Comparison of ENCODE assay signal across 11 cellular contexts in genomic region chr14:105050551-105050897, GRCh38. TPM values are rescaled to one million over a fixed set of nuclear protein-coding genes. Genes with fewer than 3 reads are reported as not detected.
DNase-seq lines count a peak whose midpoint lies in the region; FAIRE-seq and TF ChIP-seq lines count a peak whose summit lies in the region.
"Had no signal": no experiment of that assay in that cellular context is flagged by ENCODE, and none has a peak within 500 bp of the region (broad histone marks: within the 10 kb centered on the region; RNA-seq: fewer than 3 reads in every experiment).

No MANE protein-coding gene starts in this region.

- H3K27me3 ChIP-seq in small intestine (ENCODE audit: control insufficient read depth in 2 of 2, insufficient read depth in 2 of 2, low read length in 2 of 2): no peaks in the 10 kb centered on the region
- H3K27me3 ChIP-seq in endodermal cell (ENCODE audit: control insufficient read depth, insufficient read depth, low read length, poor library complexity, severe bottlenecking): no peaks in the 10 kb centered on the region
- H3K27me3 ChIP-seq: vagina had no signal

- 5 to 56% (median 34%) methylated on average over 10 of the region's 10 CpGs for WGBS in small intestine, 3 donors
- WGBS in endodermal cell (ENCODE audit: insufficient coverage in 1 of 2, insufficient read length in 1 of 2), 2 experiments: 90 to 97% methylated on average over 8 to 10 of the region's 10 CpGs

- H3K4me1 Mint-ChIP-seq in endodermal cell: no peaks in the 10 kb centered on the region
- H3K4me1 Mint-ChIP-seq: nephron had no signal

- no peaks in the 10 kb centered on the region for H3K36me3 ChIP-seq in small intestine (ENCODE audit: control insufficient read depth in 2 of 2, insufficient read depth in 2 of 2, low read length in 2 of 2)
- H3K36me3 ChIP-seq in endodermal cell (ENCODE audit: control insufficient read depth, insufficient read depth, low read length): no peaks in the 10 kb centered on the region
- H3K36me3 ChIP-seq: vagina had no signal

- no peak for TF ChIP-seq CTCF in cardiac fibroblast (IDR thresholded peaks at IDR 0.05; ENCODE audit: low read depth, low read length)
- TF ChIP-seq CTCF in endodermal cell (conservative IDR thresholded peaks at IDR 0.05): no peak

- no peaks in the 10 kb centered on the region for H3K27me3 Mint-ChIP-seq in endodermal cell (ENCODE audit: insufficient read depth)

- H3K4me3 ChIP-seq in cardiac fibroblast (replicated peaks in 1 of 2; ENCODE audit: low read depth in 2 of 2, low read length in 2 of 2) (no peak overlapping the region), small intestine (ENCODE audit: low read depth in 1 of 2, low read length in 2 of 2) (no peak overlapping the region), endodermal cell (ENCODE audit: low read length) (no peak overlapping the region)
- H3K4me3 ChIP-seq: vagina had no signal

- H3K4me1 ChIP-seq in small intestine (ENCODE audit: control insufficient read depth in 2 of 2, insufficient read depth in 1 of 2, low read depth in 1 of 2, low read length in 1 of 2) (no peaks in the 10 kb centered on the region), endodermal cell (ENCODE audit: control insufficient read depth, insufficient read depth, low read length) (no peaks in the 10 kb centered on the region)
- H3K4me1 ChIP-seq: vagina had no signal

- H3K27ac ChIP-seq in small intestine (ENCODE audit: low read depth in 1 of 2, low read length in 1 of 2): no peak overlapping the region
- no peak overlapping the region for H3K27ac ChIP-seq in endodermal cell (ENCODE audit: low read depth, low read length)
- H3K27ac ChIP-seq: vagina had no signal

- no peak overlapping the region for H3K27ac Mint-ChIP-seq in endodermal cell
- H3K27ac Mint-ChIP-seq: nephron had no signal

- H3K9ac ChIP-seq in endodermal cell (ENCODE audit: extremely low read depth, low read length, poor library complexity, severe bottlenecking): no peak overlapping the region

- no peak overlapping the region for H3K4me3 Mint-ChIP-seq in endodermal cell
- H3K4me3 Mint-ChIP-seq: nephron had no signal

- FAIRE-seq in small intestine (lab: Jason Lieb, UNC) (no peak), GM12892 (lab: Jason Lieb, UNC) (no peak)

- H3K9me3 Mint-ChIP-seq in endodermal cell: no peaks in the 10 kb centered on the region
- H3K9me3 Mint-ChIP-seq: nephron had no signal

- H3K9me3 ChIP-seq in small intestine (ENCODE audit: control insufficient read depth, low read depth) (no peaks in the 10 kb centered on the region), endodermal cell (ENCODE audit: control insufficient read depth, low read length) (no peaks in the 10 kb centered on the region)
- H3K9me3 ChIP-seq: vagina had no signal

- H3K36me3 Mint-ChIP-seq in endodermal cell (ENCODE audit: low read depth): no peaks in the 10 kb centered on the region

- TF ChIP-seq POLR2A in GM12892 (IDR thresholded peaks at IDR 0.05; ENCODE audit: low read depth, low read length): no peak; the same call in 1 of the 2 replicates

- DNase-seq in NCI-H2029 (lab: John Stamatoyannopoulos, UW): peak; percentile 40
- no peak for DNase-seq in NCI-H2029 treated with DMSO at 0.1 percent for 48 hours (lab: John Stamatoyannopoulos, UW)
- DNase-seq in NCI-H2171 (lab: John Stamatoyannopoulos, UW): peak; percentile 87
- peak; percentile 25 to 55 for DNase-seq in cardiac fibroblast (ENCODE audit: low read depth in 2 of 2)
- peak; percentile 79 for DNase-seq in small intestine
- DNase-seq in endodermal cell: no peak
- no peak for DNase-seq in GM12892 (ENCODE audit: insufficient read length)
- no peak for DNase-seq in activated CD8-positive, alpha-beta memory T cell treated with anti-CD3 and anti-CD28 coated beads for 24 hours
- DNase-seq: glutamatergic neuron had no signal

RNA-seq across cellular contexts. Expression of gene GPR132, which starts 14.7 kb away (rescaled TPM):
- 1 to 10 TPM in 1 of 3 donors, under 1 TPM in 1, not detected in 1; 0.81 to 1.1 TPM for polyA plus RNA-seq in small intestine
- total RNA-seq in endodermal cell: 1 to 10 TPM in 1 of 2 donors, under 1 TPM in 1; 0.27 to 3.3 TPM
- 0.25 TPM for polyA plus RNA-seq in endodermal cell (2013, experiment 1 of 2)
- polyA plus RNA-seq in endodermal cell (2013, experiment 2 of 2): 0.08 TPM
- polyA plus RNA-seq in GM12892 (2012; ENCODE audit: missing spikeins): 13.8 TPM

RNA-seq across cellular contexts. Expression of gene CDCA4, which starts 29.6 kb away (rescaled TPM):
- polyA plus RNA-seq in small intestine: 10 to 100 TPM in 1 of 3 donors, 1 to 10 TPM in 2; 2.7 to 10.9 (median 2.9) TPM
- total RNA-seq in endodermal cell: 10 to 100 TPM; 46.6 to 65.1 TPM
- polyA plus RNA-seq in endodermal cell (2013, experiment 1 of 2): 52.4 TPM
- 53.2 TPM for polyA plus RNA-seq in endodermal cell (2013, experiment 2 of 2)
- 35.4 TPM for polyA plus RNA-seq in GM12892 (2012; ENCODE audit: missing spikeins)

Comparison
In these comparisons a context has a peak if more than half of its experiments do, and no peak if none do; other contexts are left out.
1. DNase-seq: peak in NCI-H2029 (single experiment), NCI-H2171 (single experiment), cardiac fibroblast (2 of 2) and small intestine (single experiment); none in NCI-H2029 treated with DMSO at 0.1 percent for 48 hours (single experiment), endodermal cell (single experiment), GM12892 (single experiment) and activated CD8-positive, alpha-beta memory T cell treated with anti-CD3 and anti-CD28 coated beads for 24 hours (single experiment).